20 cellular contexts compared by ENCODE assay signal in genomic region chr1:180412583-180412982, GRCh38.
DNase-seq lines count a peak whose midpoint lies in the region; ATAC-seq, FAIRE-seq and TF ChIP-seq lines count a peak whose summit lies in the region.
"Had no signal": no experiment of that assay in that cellular context is flagged by ENCODE, and none has a peak within 500 bp of the region (broad histone marks: within the 10 kb centered on the region; RNA-seq: fewer than 3 reads in every experiment).

No MANE protein-coding gene starts in this region.

- H3K27me3 ChIP-seq in IMR-90 (ENCODE audit: control insufficient read depth, insufficient read depth, low read length) (no peaks in the 10 kb centered on the region), right atrium auricular region (no peaks in the 10 kb centered on the region)
- H3K27me3 ChIP-seq: BLaER1 had no signal

- no peak overlapping the region for H2BK20ac ChIP-seq in IMR-90 (ENCODE audit: low read depth, low read length)

- intact Hi-C loops in IMR-90 (cut with micrococcal nuclease): loop anchor here (2.0 kb wide), 1 partner anchor 160 kb away; no protein-coding TSS in a partner anchor

- ATAC-seq in A549 (no peak), IMR-90 (ENCODE audit: low read depth) (no peak), WTC11 (no peak), GM21723 (IDR thresholded peaks at IDR 0.05; ENCODE audit: unreplicated experiment) (no peak)
- no peak for ATAC-seq in stimulated activated effector memory CD8-positive, alpha-beta T cell treated with anti-CD3 and anti-CD28 coated beads, Interleukin-12 subunit alpha, Interleukin-12 subunit beta, amount 100 ng/mL, for 72 hours
- ATAC-seq: CD8-positive, alpha-beta T cell; GM23338 had no signal

- H3K9ac ChIP-seq in IMR-90 (ENCODE audit: low read depth, low read length): no peak overlapping the region
- H3K9ac ChIP-seq: BLaER1 had no signal

- H3K56ac ChIP-seq in IMR-90 (ENCODE audit: extremely low read depth, insufficient read depth, low read length): no peak overlapping the region

- H3K4me2 ChIP-seq in A549: no peak overlapping the region
- no peak overlapping the region for H3K4me2 ChIP-seq in IMR-90 (ENCODE audit: low read depth, low read length)
- H3K4me2 ChIP-seq: BLaER1, GM23338 had no signal

- H2AK9ac ChIP-seq in IMR-90 (replicated peaks; ENCODE audit: low read depth, low read length, poor library complexity): no peak overlapping the region

- H2BK5ac ChIP-seq in IMR-90 (ENCODE audit: low read depth, low read length, poor library complexity, severe bottlenecking): no peak overlapping the region

- no peak overlapping the region for H3K27ac Mint-ChIP-seq in WTC11
- no peak overlapping the region for H3K27ac Mint-ChIP-seq in stimulated activated effector memory CD8-positive, alpha-beta T cell treated with anti-CD3 and anti-CD28 coated beads, Interleukin-12 subunit alpha, Interleukin-12 subunit beta, amount 100 ng/mL, for 72 hours
- H3K27ac Mint-ChIP-seq: B cell; CD4-positive, CD25-positive, alpha-beta regulatory T cell; CD8-positive, alpha-beta T cell; GM23338; HFFc6 had no signal

- BruUV-seq in IMR-90 (replicated peaks; lab: Mats Ljungman, UMichigan): no TSS peak

- in situ Hi-C loops in IMR-90 (cut with MboI; ENCODE audit: low sequenced_read_pairs): loop anchor here (25.0 kb wide), 1 partner anchor 550 kb away; no protein-coding TSS in a partner anchor

- no peak overlapping the region for H3K18ac ChIP-seq in IMR-90 (ENCODE audit: low read depth, low read length)

- peaks cover 3 to 10% of the 10 kb centered on the region in 2 experiments; a peak in 3 of 4 replicates for H3K79me1 ChIP-seq in IMR-90 (ENCODE audit: low read depth in 1 of 2, low read length in 2 of 2)

- no peak for TF ChIP-seq CTCF in A549 (IDR thresholded peaks at IDR 0.05)
- TF ChIP-seq CTCF in IMR-90 (conservative IDR thresholded peaks at IDR 0.05; ENCODE audit: low read depth, low read length): no peak
- no peak for TF ChIP-seq CTCF in WTC11 (IDR thresholded peaks at IDR 0.05)
- TF ChIP-seq CTCF in right atrium auricular region (IDR thresholded peaks at IDR 0.05): no peak

- FAIRE-seq in A549 (lab: Jason Lieb, UNC): no peak
- FAIRE-seq: G401.6, GM12892, H54 had no signal

- DNase-seq in A549 (ENCODE audit: low read depth in 1 of 2, low spot score in 1 of 2) (no peak), IMR-90 (no peak), WTC11 (ENCODE audit: low spot score) (no peak), right atrium auricular region (ENCODE audit: low spot score) (no peak)
- no peak for DNase-seq in stimulated activated effector memory CD8-positive, alpha-beta T cell treated with anti-CD3 and anti-CD28 coated beads, Interleukin-12 subunit alpha, Interleukin-12 subunit beta, amount 100 ng/mL, for 72 hours (ENCODE audit: low spot score in 2 of 2)
- DNase-seq: Caco-2; CD4-positive, CD25-positive, alpha-beta regulatory T cell; CD8-positive, alpha-beta T cell; DMS153; DND-41; HFFc6 had no signal

- no peak for TF ChIP-seq EP300 in A549 (IDR thresholded peaks at IDR 0.05)

- no peak for TF ChIP-seq RAD21 in A549 (conservative IDR thresholded peaks at IDR 0.05 in 1 of 2, IDR thresholded peaks at IDR 0.05 in 1 of 2)
- TF ChIP-seq RAD21 in IMR-90 (IDR thresholded peaks at IDR 0.05; ENCODE audit: low read length): no peak

- no peak overlapping the region for H4K91ac ChIP-seq in IMR-90 (ENCODE audit: insufficient read depth, low read depth, low read length)

- no peaks in the 10 kb centered on the region for H3K9me1 ChIP-seq in IMR-90 (ENCODE audit: insufficient read depth, low read length)

- H2BK120ac ChIP-seq in IMR-90 (ENCODE audit: low read depth, low read length): no peak overlapping the region

- no peak overlapping the region for H4K5ac ChIP-seq in IMR-90 (ENCODE audit: low read depth, low read length)

- TF ChIP-seq POLR2A in A549 (IDR thresholded peaks at IDR 0.05; ENCODE audit: low read length) (no peak), IMR-90 (IDR thresholded peaks at IDR 0.05; ENCODE audit: low read depth, low read length) (no peak)

- H3K27ac ChIP-seq in A549 (no peak overlapping the region), IMR-90 (ENCODE audit: insufficient read depth, low read length) (no peak overlapping the region), right atrium auricular region (no peak overlapping the region)
- H3K27ac ChIP-seq: BLaER1, C4-2B had no signal

- no peaks in the 10 kb centered on the region for H3K9me3 Mint-ChIP-seq in WTC11
- peaks cover 6% of the 10 kb centered on the region for H3K9me3 Mint-ChIP-seq in stimulated activated effector memory CD8-positive, alpha-beta T cell treated with anti-CD3 and anti-CD28 coated beads, Interleukin-12 subunit alpha, Interleukin-12 subunit beta, amount 100 ng/mL, for 72 hours
- H3K9me3 Mint-ChIP-seq: GM23338, HFFc6 had no signal

- H3K9me3 ChIP-seq in A549 (no peaks in the 10 kb centered on the region), IMR-90 (ENCODE audit: control insufficient read depth, insufficient read depth, low read length) (no peaks in the 10 kb centered on the region), right atrium auricular region (no peaks in the 10 kb centered on the region)
- H3K9me3 ChIP-seq: Caco-2, HAP-1 had no signal

- H3K23ac ChIP-seq in IMR-90 (ENCODE audit: low read depth, low read length): no peak overlapping the region

- no peaks in the 10 kb centered on the region for H3K4me1 Mint-ChIP-seq in WTC11
- no peaks in the 10 kb centered on the region for H3K4me1 Mint-ChIP-seq in stimulated activated effector memory CD8-positive, alpha-beta T cell treated with anti-CD3 and anti-CD28 coated beads, Interleukin-12 subunit alpha, Interleukin-12 subunit beta, amount 100 ng/mL, for 72 hours
- H3K4me1 Mint-ChIP-seq: GM23338 had no signal

- POLR2A ChIA-PET in A549 (lab: Yijun Ruan, JAX): no interaction called here
- POLR2A ChIA-PET in IMR-90 (lab: Charles Lee; ENCODE audit: unreplicated experiment): no interaction called here
- POLR2A ChIA-PET in WTC11 (lab: Charles Lee): interaction anchor here (0.6 kb wide), 1 partner anchor 163 kb away, joined by 3 read pairs; no protein-coding TSS in a partner anchor

- peaks cover 10% of the 10 kb centered on the region; the same call in 1 of the 2 replicates for H4K20me1 ChIP-seq in IMR-90 (ENCODE audit: insufficient read depth, low read length)

- H2AK5ac ChIP-seq in IMR-90 (ENCODE audit: low read depth, low read length): no peak overlapping the region

- H3K4me1 ChIP-seq in A549: no peaks in the 10 kb centered on the region
- H3K4me1 ChIP-seq in IMR-90 (ENCODE audit: control insufficient read depth, insufficient read depth, low read length): no peaks in the 10 kb centered on the region
- no peaks in the 10 kb centered on the region for H3K4me1 ChIP-seq in right atrium auricular region
- H3K4me1 ChIP-seq: BLaER1, Caco-2, HAP-1 had no signal

- no peak overlapping the region for H4K8ac ChIP-seq in IMR-90 (ENCODE audit: low read depth in 2 of 2, low read length in 2 of 2)

- no peak overlapping the region for H3K4ac ChIP-seq in IMR-90 (ENCODE audit: low read depth, low read length)

- 100% methylated on average over 4 of the region's 4 CpGs for WGBS in A549 (ENCODE audit: missing lambda C conversion rate)
- WGBS in IMR-90 (ENCODE audit: extremely low coverage in 2 of 2, insufficient read length in 1 of 2), 2 experiments: no CpG with 5 or more reads among the region's 4 CpGs

- H3K4me3 ChIP-seq in A549: no peak overlapping the region
- no peak overlapping the region for H3K4me3 ChIP-seq in IMR-90 (ENCODE audit: insufficient read depth, low read depth, low read length)
- H3K4me3 ChIP-seq in right atrium auricular region: no peak overlapping the region
- H3K4me3 ChIP-seq: BLaER1, GM23338, HAP-1 had no signal

- peaks cover 20% of the 10 kb centered on the region for H3K36me3 Mint-ChIP-seq in WTC11
- peaks cover 48% of the 10 kb centered on the region for H3K36me3 Mint-ChIP-seq in stimulated activated effector memory CD8-positive, alpha-beta T cell treated with anti-CD3 and anti-CD28 coated beads, Interleukin-12 subunit alpha, Interleukin-12 subunit beta, amount 100 ng/mL, for 72 hours

- no peak overlapping the region for H3K14ac ChIP-seq in IMR-90 (replicated peaks; ENCODE audit: low read depth, low read length)

- CTCF ChIA-PET in A549 (lab: Yijun Ruan, JAX): interaction anchor here (3.0 kb wide), 1 partner anchor 225 kb away, joined by 10 read pairs; no protein-coding TSS in a partner anchor
- CTCF ChIA-PET in IMR-90 (lab: Yijun Ruan, JAX): interaction anchor here (1.6 kb wide), 1 partner anchor 159 kb away, joined by 7 read pairs; no protein-coding TSS in a partner anchor
- CTCF ChIA-PET in WTC11 (lab: Charles Lee): interaction anchor here (1.1 kb wide), 1 partner anchor 225 kb away, joined by 4 read pairs; no protein-coding TSS in a partner anchor

- dilution Hi-C loops in IMR-90 (cut with HindIII; ENCODE audit: low sequenced_read_pairs, unreplicated experiment): no loop called here

- no peak overlapping the region for H2BK15ac ChIP-seq in IMR-90 (ENCODE audit: low read depth, low read length)

- H2AFZ ChIP-seq in IMR-90 (replicated peaks; ENCODE audit: low read length, poor library complexity): no peak overlapping the region
- H2AFZ ChIP-seq: GM23338 had no signal

- no peak overlapping the region for H3K4me3 Mint-ChIP-seq in WTC11
- H3K4me3 Mint-ChIP-seq in stimulated activated effector memory CD8-positive, alpha-beta T cell treated with anti-CD3 and anti-CD28 coated beads, Interleukin-12 subunit alpha, Interleukin-12 subunit beta, amount 100 ng/mL, for 72 hours: no peak overlapping the region
- H3K4me3 Mint-ChIP-seq: B cell; CD4-positive, CD25-positive, alpha-beta regulatory T cell; CD8-positive, alpha-beta T cell; GM23338; HFFc6 had no signal

- H3K27me3 Mint-ChIP-seq in WTC11 (ENCODE audit: low read depth): no peaks in the 10 kb centered on the region
- H3K27me3 Mint-ChIP-seq: B cell; CD4-positive, CD25-positive, alpha-beta regulatory T cell had no signal

- peaks cover 18% of the 10 kb centered on the region for H3K36me3 ChIP-seq in IMR-90 (ENCODE audit: control insufficient read depth, insufficient read depth, low read length)
- H3K36me3 ChIP-seq in right atrium auricular region: no peaks in the 10 kb centered on the region
- H3K36me3 ChIP-seq: HAP-1 had no signal

TF ChIP-seq in A549, 52 proteins besides CTCF, POLR2A, EP300 and RAD21 (continues in another document):
- no peak for TF ChIP-seq ESRRA (IDR thresholded peaks at IDR 0.05; ENCODE audit: borderline replicate concordance, low read length)

TF ChIP-seq in IMR-90, 13 proteins besides CTCF, POLR2A, EP300 and RAD21 (continues in another document):
- TF ChIP-seq RFX5 (IDR thresholded peaks at IDR 0.05; ENCODE audit: low read depth, low read length) (no peak), CEBPB (IDR thresholded peaks at IDR 0.05; ENCODE audit: low read depth, low read length) (peak; percentile 56), FOS (IDR thresholded peaks at IDR 0.05; ENCODE audit: low read depth, low read length) (no peak)

TF ChIP-seq in WTC11, 78 proteins besides CTCF, POLR2A, EP300 and RAD21:
- TF ChIP-seq FOXJ3 (CRISPR knock-in tag; IDR thresholded peaks at IDR 0.05; ENCODE audit: borderline replicate concordance) (no peak), ZNF121 (CRISPR knock-in tag; IDR thresholded peaks at IDR 0.05) (0 out of 2 replicates have a peak, but pooled peaks have one; percentile 34)
